Comparison of ENCODE assay signal across 3 cellular contexts in the genomic region with DNA sequence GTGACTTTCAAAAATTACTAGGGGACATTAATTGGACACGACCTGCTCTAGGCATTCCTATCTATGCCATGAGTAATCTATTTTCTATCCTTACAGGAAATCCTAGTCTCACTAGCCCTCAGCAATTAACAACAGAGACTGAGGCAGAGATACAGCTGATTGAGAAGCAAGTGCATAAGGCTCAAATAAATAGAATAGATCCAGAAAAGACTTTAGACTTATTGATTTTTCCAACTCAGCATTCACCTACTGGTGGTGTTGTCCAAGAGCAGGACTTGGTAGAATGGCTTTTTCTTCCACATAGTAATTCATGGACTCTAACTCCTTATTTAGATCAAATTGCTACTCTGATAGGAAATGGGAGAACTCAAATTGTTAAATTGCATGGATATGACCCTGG.
TF ChIP-seq lines count a peak whose summit lies in the region.

No MANE protein-coding gene starts in this region.

TF ChIP-seq in HepG2, 621 proteins besides CTCF, POLR2A, EP300 and RAD21:
- TF ChIP-seq NR0B2 (CRISPR knock-in tag; IDR thresholded peaks at IDR 0.05) = no peak
- TF ChIP-seq ONECUT2 (CRISPR knock-in tag; IDR thresholded peaks at IDR 0.05) = peak; percentile 76
- TF ChIP-seq ZNF567 (CRISPR knock-in tag; IDR thresholded peaks at IDR 0.05; ENCODE audit: borderline replicate concordance) = no peak
- peak; percentile 79 for TF ChIP-seq ZNF317 (CRISPR knock-in tag; IDR thresholded peaks at IDR 0.05)
- no peak for TF ChIP-seq CCDC6 (CRISPR knock-in tag; IDR thresholded peaks at IDR 0.05)
- 0 out of 2 replicates have a peak, but pooled peaks have one; percentile 11 for TF ChIP-seq HNF4A (CRISPR knock-in tag; IDR thresholded peaks at IDR 0.05)
- no peak for TF ChIP-seq KLF16 (CRISPR knock-in tag; IDR thresholded peaks at IDR 0.05)
- TF ChIP-seq SP140L (CRISPR knock-in tag; IDR thresholded peaks at IDR 0.05; ENCODE audit: borderline replicate concordance) = no peak
- TF ChIP-seq, protein P1, sequence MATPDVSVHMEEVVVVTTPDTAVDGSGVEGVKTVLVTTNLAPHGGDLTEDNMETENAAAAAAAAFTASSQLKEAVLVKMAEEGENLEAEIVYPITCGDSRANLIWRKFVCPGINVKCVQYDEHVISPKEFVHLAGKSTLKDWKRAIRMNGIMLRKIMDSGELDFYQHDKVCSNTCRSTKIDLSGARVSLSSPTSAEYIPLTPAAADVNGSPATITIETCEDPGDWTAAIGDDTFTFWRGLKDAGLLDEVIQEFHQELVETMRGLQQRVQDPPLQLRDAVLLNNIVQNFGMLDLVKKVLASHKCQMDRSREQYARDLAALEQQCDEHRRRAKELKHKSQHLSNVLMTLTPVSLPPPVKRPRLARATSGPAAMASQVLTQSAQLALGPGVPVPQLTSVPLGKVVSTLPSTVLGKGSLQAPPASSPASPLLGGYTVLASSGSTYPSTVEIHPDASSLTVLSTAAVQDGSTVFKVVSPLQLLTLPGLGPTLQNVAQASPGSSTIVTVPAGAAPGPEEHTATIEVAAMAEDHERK (CRISPR knock-in tag; IDR thresholded peaks at IDR 0.05; ENCODE audit: low read depth) = no peak
- no peak for TF ChIP-seq NCOR1 (IDR thresholded peaks at IDR 0.05; ENCODE audit: borderline replicate concordance, low read length)
- TF ChIP-seq KAT2B (IDR thresholded peaks at IDR 0.05; ENCODE audit: borderline replicate concordance, low read depth, low read length) = 0 out of 2 replicates have a peak, but pooled peaks have one; percentile 13
- no peak for TF ChIP-seq ZNF615 (CRISPR knock-in tag; IDR thresholded peaks at IDR 0.05; ENCODE audit: borderline replicate concordance)
- TF ChIP-seq CHD2 (IDR thresholded peaks at IDR 0.05; ENCODE audit: low read depth, low read length) = no peak
- no peak for TF ChIP-seq ARNT (IDR thresholded peaks at IDR 0.05)

TF ChIP-seq in GM12878, 131 proteins besides CTCF, POLR2A, EP300 and RAD21:
- TF ChIP-seq ZBTB40 (IDR thresholded peaks at IDR 0.05; ENCODE audit: borderline replicate concordance) (no peak), JUND (IDR thresholded peaks at IDR 0.05; ENCODE audit: low read depth, low read length) (no peak), MTA2 (IDR thresholded peaks at IDR 0.05; ENCODE audit: low read depth) (no peak), TAF1 (IDR thresholded peaks at IDR 0.05; ENCODE audit: borderline replicate concordance, low read depth, low read length) (no peak), NR2C1 (IDR thresholded peaks at IDR 0.05) (no peak)
- TF ChIP-seq, protein P2, sequence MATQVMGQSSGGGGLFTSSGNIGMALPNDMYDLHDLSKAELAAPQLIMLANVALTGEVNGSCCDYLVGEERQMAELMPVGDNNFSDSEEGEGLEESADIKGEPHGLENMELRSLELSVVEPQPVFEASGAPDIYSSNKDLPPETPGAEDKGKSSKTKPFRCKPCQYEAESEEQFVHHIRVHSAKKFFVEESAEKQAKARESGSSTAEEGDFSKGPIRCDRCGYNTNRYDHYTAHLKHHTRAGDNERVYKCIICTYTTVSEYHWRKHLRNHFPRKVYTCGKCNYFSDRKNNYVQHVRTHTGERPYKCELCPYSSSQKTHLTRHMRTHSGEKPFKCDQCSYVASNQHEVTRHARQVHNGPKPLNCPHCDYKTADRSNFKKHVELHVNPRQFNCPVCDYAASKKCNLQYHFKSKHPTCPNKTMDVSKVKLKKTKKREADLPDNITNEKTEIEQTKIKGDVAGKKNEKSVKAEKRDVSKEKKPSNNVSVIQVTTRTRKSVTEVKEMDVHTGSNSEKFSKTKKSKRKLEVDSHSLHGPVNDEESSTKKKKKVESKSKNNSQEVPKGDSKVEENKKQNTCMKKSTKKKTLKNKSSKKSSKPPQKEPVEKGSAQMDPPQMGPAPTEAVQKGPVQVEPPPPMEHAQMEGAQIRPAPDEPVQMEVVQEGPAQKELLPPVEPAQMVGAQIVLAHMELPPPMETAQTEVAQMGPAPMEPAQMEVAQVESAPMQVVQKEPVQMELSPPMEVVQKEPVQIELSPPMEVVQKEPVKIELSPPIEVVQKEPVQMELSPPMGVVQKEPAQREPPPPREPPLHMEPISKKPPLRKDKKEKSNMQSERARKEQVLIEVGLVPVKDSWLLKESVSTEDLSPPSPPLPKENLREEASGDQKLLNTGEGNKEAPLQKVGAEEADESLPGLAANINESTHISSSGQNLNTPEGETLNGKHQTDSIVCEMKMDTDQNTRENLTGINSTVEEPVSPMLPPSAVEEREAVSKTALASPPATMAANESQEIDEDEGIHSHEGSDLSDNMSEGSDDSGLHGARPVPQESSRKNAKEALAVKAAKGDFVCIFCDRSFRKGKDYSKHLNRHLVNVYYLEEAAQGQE (IDR thresholded peaks at IDR 0.05; ENCODE audit: low read depth, low read length) = no peak
TF ChIP-seq in GM12878: peak in this region for 0.

TF ChIP-seq in liver, 16 proteins besides CTCF, POLR2A, EP300 and RAD21:
- TF ChIP-seq ZBTB33 (IDR thresholded peaks at IDR 0.05) (no peak), HNF4A (conservative IDR thresholded peaks at IDR 0.05) (peak; percentile 38 to 41)
